ENCODE assay signal across 8 cellular contexts in genomic region chr17:63601439-63602371, GRCh38. TPM values are rescaled to one million over a fixed set of nuclear protein-coding genes. Genes with fewer than 3 reads are reported as not detected.
A peak's percentile ranks its signal among the peaks of the same experiment; 100 is the strongest.
DNase-seq lines count a peak whose midpoint lies in the region; ATAC-seq lines count a peak whose summit lies in the region.

No MANE protein-coding gene starts in this region.

- no peaks in the 10 kb centered on the region for H3K27me3 Mint-ChIP-seq in activated CD8-positive, alpha-beta memory T cell treated with anti-CD3 and anti-CD28 coated beads, Interleukin-2, amount 10 ng/mL, durations not matched to agents 7 days and 5 days
- H3K27me3 Mint-ChIP-seq in activated T-helper 17 cell treated with anti-CD3 and anti-CD28 coated beads, Interleukin-2, amount 50 U/mL, for 72 hours: no peaks in the 10 kb centered on the region
- H3K27me3 Mint-ChIP-seq in stimulated activated naive B cell treated with anti-CD40 and anti-IgM and Interleukin-4, amounts not matched to agents 10 μg/mL and 1 μg/mL and 100 μg/mL, for 72 hours: no peaks in the 10 kb centered on the region

- no peaks in the 10 kb centered on the region for H3K27me3 ChIP-seq in iPS DF 6.9 (ENCODE audit: control insufficient read depth, insufficient read depth, low read length)

- peaks cover 4% of the 10 kb centered on the region; the same call in 1 of the 2 replicates for H3K36me3 ChIP-seq in iPS DF 6.9 (ENCODE audit: control insufficient read depth, insufficient read depth, low read length)

- no peaks in the 10 kb centered on the region for H3K9me3 Mint-ChIP-seq in activated CD8-positive, alpha-beta memory T cell treated with anti-CD3 and anti-CD28 coated beads, Interleukin-2, amount 10 ng/mL, durations not matched to agents 7 days and 5 days (ENCODE audit: low read depth)
- no peaks in the 10 kb centered on the region for H3K9me3 Mint-ChIP-seq in activated T-helper 17 cell treated with anti-CD3 and anti-CD28 coated beads, Interleukin-2, amount 50 U/mL, for 72 hours
- H3K9me3 Mint-ChIP-seq in stimulated activated naive B cell treated with anti-CD40 and anti-IgM and Interleukin-4, amounts not matched to agents 10 μg/mL and 1 μg/mL and 100 μg/mL, for 72 hours: no peaks in the 10 kb centered on the region

- peaks cover 42% of the 10 kb centered on the region for H3K4me1 Mint-ChIP-seq in activated CD8-positive, alpha-beta memory T cell treated with anti-CD3 and anti-CD28 coated beads, Interleukin-2, amount 10 ng/mL, durations not matched to agents 7 days and 5 days
- peaks cover 24% of the 10 kb centered on the region for H3K4me1 Mint-ChIP-seq in activated T-helper 17 cell treated with anti-CD3 and anti-CD28 coated beads, Interleukin-2, amount 50 U/mL, for 72 hours
- H3K4me1 Mint-ChIP-seq in stimulated activated naive B cell treated with anti-CD40 and anti-IgM and Interleukin-4, amounts not matched to agents 10 μg/mL and 1 μg/mL and 100 μg/mL, for 72 hours: peaks cover 8 to 18% of the 10 kb centered on the region in 2 donors

- DNase-seq in activated CD8-positive, alpha-beta memory T cell treated with anti-CD3 and anti-CD28 coated beads, Interleukin-2, amount 10 ng/mL, durations not matched to agents 7 days and 5 days: no peak
- DNase-seq in activated CD8-positive, alpha-beta memory T cell treated with anti-CD3 and anti-CD28 coated beads, Interleukin-2, amount 50 U/mL, for 48 hours: no peak
- DNase-seq in iPS DF 6.9 (ENCODE audit: low read depth, low spot score) (no peak), RPMI8226 (no peak), NCI-H526 treated with DMSO at 0.1 percent for 48 hours (lab: John Stamatoyannopoulos, UW) (no peak)
- no peak for DNase-seq in stimulated activated naive B cell treated with anti-CD40 and anti-IgM and Interleukin-4, amounts not matched to agents 10 μg/mL and 1 μg/mL and 100 μg/mL, for 72 hours

- H3K9me3 ChIP-seq in iPS DF 6.9 (ENCODE audit: control insufficient read depth, insufficient read depth, low read length): no peaks in the 10 kb centered on the region

- no peak for ATAC-seq in activated CD8-positive, alpha-beta memory T cell treated with anti-CD3 and anti-CD28 coated beads, Interleukin-2, amount 10 ng/mL, durations not matched to agents 7 days and 5 days
- no peak for ATAC-seq in activated T-helper 17 cell treated with anti-CD3 and anti-CD28 coated beads, Interleukin-2, amount 50 U/mL, for 72 hours (replicated peaks)
- peak in 1 of 2 donors; percentile 7 for ATAC-seq in stimulated activated naive B cell treated with anti-CD40 and anti-IgM and Interleukin-4, amounts not matched to agents 10 μg/mL and 1 μg/mL and 100 μg/mL, for 72 hours (replicated peaks)
- ATAC-seq in GM21423 (IDR thresholded peaks at IDR 0.05; ENCODE audit: unreplicated experiment): no peak

- no peaks in the 10 kb centered on the region for H3K4me1 ChIP-seq in iPS DF 6.9 (ENCODE audit: control insufficient read depth, insufficient read depth, low read length)

- WGBS in iPS DF 6.9 (ENCODE audit: insufficient coverage, insufficient read length): no CpG with 5 or more reads among the region's 9 CpGs

- H3K4me3 Mint-ChIP-seq in activated CD8-positive, alpha-beta memory T cell treated with anti-CD3 and anti-CD28 coated beads, Interleukin-2, amount 10 ng/mL, durations not matched to agents 7 days and 5 days: peak overlapping the region; percentile 96
- H3K4me3 Mint-ChIP-seq in activated T-helper 17 cell treated with anti-CD3 and anti-CD28 coated beads, Interleukin-2, amount 50 U/mL, for 72 hours: peak overlapping the region; percentile 91
- peak overlapping the region; percentile 92 to 95 for H3K4me3 Mint-ChIP-seq in stimulated activated naive B cell treated with anti-CD40 and anti-IgM and Interleukin-4, amounts not matched to agents 10 μg/mL and 1 μg/mL and 100 μg/mL, for 72 hours

- CTCF ChIA-PET in activated CD8-positive, alpha-beta memory T cell treated with anti-CD3 and anti-CD28 coated beads, Interleukin-2, amount 10 ng/mL, durations not matched to agents 7 days and 5 days (lab: Charles Lee): interaction anchor here (0.8 to 7.8 kb wide), 7 partner anchors 10 to 195 kb away, joined by 3 to 56 read pairs (median 4); no protein-coding TSS in a partner anchor

- peak overlapping the region; percentile 84 for H3K4me3 ChIP-seq in iPS DF 6.9 (ENCODE audit: low read length)

- no peak overlapping the region for H3K27ac ChIP-seq in iPS DF 6.9 (ENCODE audit: low read length)

- H3K36me3 Mint-ChIP-seq in activated CD8-positive, alpha-beta memory T cell treated with anti-CD3 and anti-CD28 coated beads, Interleukin-2, amount 10 ng/mL, durations not matched to agents 7 days and 5 days: peaks cover 19% of the 10 kb centered on the region
- H3K36me3 Mint-ChIP-seq in activated T-helper 17 cell treated with anti-CD3 and anti-CD28 coated beads, Interleukin-2, amount 50 U/mL, for 72 hours (ENCODE audit: low read depth): peaks cover 27% of the 10 kb centered on the region
- peaks cover 14 to 20% of the 10 kb centered on the region in 2 donors for H3K36me3 Mint-ChIP-seq in stimulated activated naive B cell treated with anti-CD40 and anti-IgM and Interleukin-4, amounts not matched to agents 10 μg/mL and 1 μg/mL and 100 μg/mL, for 72 hours

- peak overlapping the region; percentile 96 for H3K27ac Mint-ChIP-seq in activated CD8-positive, alpha-beta memory T cell treated with anti-CD3 and anti-CD28 coated beads, Interleukin-2, amount 10 ng/mL, durations not matched to agents 7 days and 5 days
- H3K27ac Mint-ChIP-seq in activated T-helper 17 cell treated with anti-CD3 and anti-CD28 coated beads, Interleukin-2, amount 50 U/mL, for 72 hours: peak overlapping the region; percentile 93
- H3K27ac Mint-ChIP-seq in stimulated activated naive B cell treated with anti-CD40 and anti-IgM and Interleukin-4, amounts not matched to agents 10 μg/mL and 1 μg/mL and 100 μg/mL, for 72 hours: peak overlapping the region; percentile 92

RNA-seq across cellular contexts. Expression of gene TACO1, which starts 1.0 kb away (rescaled TPM):
- 10 to 100 TPM; 23.3 to 27.8 TPM for total RNA-seq in activated CD8-positive, alpha-beta memory T cell treated with anti-CD3 and anti-CD28 coated beads, Interleukin-2, amount 10 ng/mL, durations not matched to agents 7 days and 5 days
- total RNA-seq in activated T-helper 17 cell treated with anti-CD3 and anti-CD28 coated beads, Interleukin-2, amount 50 U/mL, for 72 hours: 10 to 100 TPM; 12.5 to 27.8 TPM

RNA-seq across cellular contexts. Expression of gene MAP3K3, which starts 20.5 kb away (rescaled TPM):
- total RNA-seq in activated CD8-positive, alpha-beta memory T cell treated with anti-CD3 and anti-CD28 coated beads, Interleukin-2, amount 10 ng/mL, durations not matched to agents 7 days and 5 days: 10 to 100 TPM; 29.0 to 36.5 TPM
- 10 to 100 TPM; 30.8 to 38.7 TPM for total RNA-seq in activated T-helper 17 cell treated with anti-CD3 and anti-CD28 coated beads, Interleukin-2, amount 50 U/mL, for 72 hours

RNA-seq across cellular contexts. Expression of gene DCAF7, which starts 51.4 kb away (rescaled TPM):
- 100 to 1,000 TPM; 129 to 139 TPM for total RNA-seq in activated CD8-positive, alpha-beta memory T cell treated with anti-CD3 and anti-CD28 coated beads, Interleukin-2, amount 10 ng/mL, durations not matched to agents 7 days and 5 days
- total RNA-seq in activated T-helper 17 cell treated with anti-CD3 and anti-CD28 coated beads, Interleukin-2, amount 50 U/mL, for 72 hours: 100 to 1,000 TPM; 108 to 115 TPM
